ENCODE assay signal across 11 cellular contexts in genomic region chr2:74026674-74027294, GRCh38. TPM values are rescaled to one million over a fixed set of nuclear protein-coding genes. Genes with fewer than 3 reads are reported as not detected.
DNase-seq lines count a peak whose midpoint lies in the region; ATAC-seq, FAIRE-seq and TF ChIP-seq lines count a peak whose summit lies in the region.
"Had no signal": no experiment of that assay in that cellular context is flagged by ENCODE, and none has a peak within 500 bp of the region (broad histone marks: within the 10 kb centered on the region; RNA-seq: fewer than 3 reads in every experiment).

No MANE protein-coding gene starts in this region.

- H3K36me3 Mint-ChIP-seq in CD8-positive, alpha-beta T cell, result peaks cover 5% of the 10 kb centered on the region
- H3K36me3 Mint-ChIP-seq in activated T-helper 2 cell treated with anti-CD3 and anti-CD28 coated beads, Interferon-gamma antibody, Interleukin-2, Interleukin-4, amounts not matched to agents 10 μg/mL and 5 μg/mL and 100 μg/mL, durations not matched to agents 14 hours and 24 hours and 36 hours (ENCODE audit: low read depth), result peaks cover 20% of the 10 kb centered on the region
- peaks cover 14% of the 10 kb centered on the region for H3K36me3 Mint-ChIP-seq in HFFc6 (ENCODE audit: low read depth)

- peak; percentile 40 for ATAC-seq in CD8-positive, alpha-beta T cell

- DNase-seq in CD8-positive, alpha-beta T cell, result no peak
- no peak for DNase-seq in activated T-helper 2 cell treated with anti-CD3 and anti-CD28 coated beads, Interferon-gamma antibody, Interleukin-2, Interleukin-4, amounts not matched to agents 10 μg/mL and 5 μg/mL and 100 μg/mL, durations not matched to agents 14 hours and 24 hours and 36 hours (ENCODE audit: low spot score)
- DNase-seq in kidney tubule cell (ENCODE audit: low spot score), result no peak
- no peak for DNase-seq in kidney
- no peak for DNase-seq in HFFc6
- no peak for DNase-seq in amniotic stem cell (lab: John Stamatoyannopoulos, UW)
- DNase-seq: brain microvascular endothelial cell, left ventricle myocardium inferior, NCI-H1092 treated with DMSO at 0.1 percent for 48 hours had no signal

- peak overlapping the region; percentile 72 for H3K4me3 Mint-ChIP-seq in CD8-positive, alpha-beta T cell
- H3K4me3 Mint-ChIP-seq in activated T-helper 2 cell treated with anti-CD3 and anti-CD28 coated beads, Interferon-gamma antibody, Interleukin-2, Interleukin-4, amounts not matched to agents 10 μg/mL and 5 μg/mL and 100 μg/mL, durations not matched to agents 14 hours and 24 hours and 36 hours (ENCODE audit: low read depth), result peak overlapping the region; percentile 49
- H3K4me3 Mint-ChIP-seq in HFFc6, result no peak overlapping the region

- no peaks in the 10 kb centered on the region for H3K27me3 Mint-ChIP-seq in CD8-positive, alpha-beta T cell (ENCODE audit: low read depth)
- no peaks in the 10 kb centered on the region for H3K27me3 Mint-ChIP-seq in activated T-helper 2 cell treated with anti-CD3 and anti-CD28 coated beads, Interferon-gamma antibody, Interleukin-2, Interleukin-4, amounts not matched to agents 10 μg/mL and 5 μg/mL and 100 μg/mL, durations not matched to agents 14 hours and 24 hours and 36 hours (ENCODE audit: low read depth)
- H3K27me3 Mint-ChIP-seq in HFFc6 (ENCODE audit: insufficient read depth), result no peaks in the 10 kb centered on the region; the same call in 1 of the 2 replicates

- no peaks in the 10 kb centered on the region for H3K36me3 ChIP-seq in CD8-positive, alpha-beta T cell (ENCODE audit: insufficient read depth, low read length)
- no peaks in the 10 kb centered on the region for H3K36me3 ChIP-seq in HUES48 (ENCODE audit: control insufficient read depth, insufficient read depth, low read length)
- no peaks in the 10 kb centered on the region for H3K36me3 ChIP-seq in mesodermal cell (ENCODE audit: control insufficient read depth, insufficient read depth, low read length)
- no peaks in the 10 kb centered on the region for H3K36me3 ChIP-seq in kidney (ENCODE audit: control insufficient read depth in 1 of 2, insufficient read depth in 2 of 2, low read length in 2 of 2)
- H3K36me3 ChIP-seq: brain microvascular endothelial cell, left ventricle myocardium inferior had no signal

- TF ChIP-seq CTCF in CD8-positive, alpha-beta T cell (IDR thresholded peaks at IDR 0.05), result no peak
- no peak for TF ChIP-seq CTCF in kidney (IDR thresholded peaks at IDR 0.05; ENCODE audit: borderline replicate concordance, extremely low read depth, insufficient read depth)
- TF ChIP-seq CTCF in HFFc6 (IDR thresholded peaks at IDR 0.05), result no peak

- H3K27ac Mint-ChIP-seq in CD8-positive, alpha-beta T cell, result peak overlapping the region; percentile 79
- peak overlapping the region; percentile 63 for H3K27ac Mint-ChIP-seq in activated T-helper 2 cell treated with anti-CD3 and anti-CD28 coated beads, Interferon-gamma antibody, Interleukin-2, Interleukin-4, amounts not matched to agents 10 μg/mL and 5 μg/mL and 100 μg/mL, durations not matched to agents 14 hours and 24 hours and 36 hours
- no peak overlapping the region for H3K27ac Mint-ChIP-seq in HFFc6

- POLR2A ChIA-PET in CD8-positive, alpha-beta T cell (lab: Charles Lee), result interaction anchor here (0.7 to 1.2 kb wide), 2 partner anchors 9 to 21 kb away, joined by 3 to 5 read pairs; no protein-coding TSS in a partner anchor

- intact Hi-C loops in CD8-positive, alpha-beta T cell (cut with DNase I, micrococcal nuclease), result loop anchor here in 1 of 2 experiments (2.0 kb wide), 1 partner anchor 26 kb away; no protein-coding TSS in a partner anchor
- intact Hi-C loops in activated T-helper 2 cell treated with anti-CD3 and anti-CD28 coated beads, Interferon-gamma antibody, Interleukin-2, Interleukin-4, amounts not matched to agents 10 μg/mL and 5 μg/mL and 100 μg/mL, durations not matched to agents 14 hours and 24 hours and 36 hours (cut with micrococcal nuclease), result no loop called here
- intact Hi-C loops in kidney (cut with DNase I), result no loop called here

- H3K9me3 ChIP-seq in CD8-positive, alpha-beta T cell (ENCODE audit: low read length), result no peaks in the 10 kb centered on the region
- H3K9me3 ChIP-seq in HUES48 (ENCODE audit: control insufficient read depth, insufficient read depth, low read length) (peaks cover 7% of the 10 kb centered on the region; the same call in 1 of the 2 replicates), mesodermal cell (ENCODE audit: control insufficient read depth, low read length) (peaks cover 6% of the 10 kb centered on the region), kidney (ENCODE audit: control insufficient read depth in 1 of 2, low read length in 2 of 2) (no peaks in the 10 kb centered on the region)

- no peaks in the 10 kb centered on the region for H3K9me3 Mint-ChIP-seq in CD8-positive, alpha-beta T cell
- peaks cover 4% of the 10 kb centered on the region for H3K9me3 Mint-ChIP-seq in activated T-helper 2 cell treated with anti-CD3 and anti-CD28 coated beads, Interferon-gamma antibody, Interleukin-2, Interleukin-4, amounts not matched to agents 10 μg/mL and 5 μg/mL and 100 μg/mL, durations not matched to agents 14 hours and 24 hours and 36 hours
- no peaks in the 10 kb centered on the region for H3K9me3 Mint-ChIP-seq in HFFc6

- peaks cover 52% of the 10 kb centered on the region for H3K4me1 ChIP-seq in CD8-positive, alpha-beta T cell (ENCODE audit: insufficient read depth, low read length)
- H3K4me1 ChIP-seq in HUES48 (ENCODE audit: control insufficient read depth, insufficient read depth, low read length) (peaks cover 42% of the 10 kb centered on the region), mesodermal cell (ENCODE audit: control insufficient read depth, insufficient read depth, low read length, poor library complexity, severe bottlenecking) (peaks cover 17% of the 10 kb centered on the region), kidney (ENCODE audit: control insufficient read depth in 1 of 2, insufficient read depth in 1 of 2, low read depth in 1 of 2, low read length in 2 of 2) (no peaks in the 10 kb centered on the region)

- H3K4me3 ChIP-seq in CD8-positive, alpha-beta T cell (ENCODE audit: low read depth, low read length), result no peak overlapping the region
- H3K4me3 ChIP-seq in HUES48 (ENCODE audit: low read depth, low read length) (peak overlapping the region; percentile 32), mesodermal cell (ENCODE audit: extremely low read depth, insufficient read depth, low read length, poor library complexity, severe bottlenecking) (no peak overlapping the region), kidney (ENCODE audit: low read length in 2 of 2) (no peak overlapping the region)
- H3K4me3 ChIP-seq: left ventricle myocardium inferior had no signal

- CTCF ChIA-PET in CD8-positive, alpha-beta T cell (lab: Charles Lee), result interaction anchor here (0.6 to 1.2 kb wide), 4 partner anchors 24 to 119 kb away, joined by 3 to 8 read pairs (median 5); no protein-coding TSS in a partner anchor

- no peak overlapping the region for H3K9ac ChIP-seq in HUES48 (ENCODE audit: low read depth, low read length)
- no peak overlapping the region for H3K9ac ChIP-seq in kidney (ENCODE audit: low read length in 2 of 2)

- H3K4me1 Mint-ChIP-seq in CD8-positive, alpha-beta T cell (ENCODE audit: low read depth), result peaks cover 69% of the 10 kb centered on the region
- H3K4me1 Mint-ChIP-seq in activated T-helper 2 cell treated with anti-CD3 and anti-CD28 coated beads, Interferon-gamma antibody, Interleukin-2, Interleukin-4, amounts not matched to agents 10 μg/mL and 5 μg/mL and 100 μg/mL, durations not matched to agents 14 hours and 24 hours and 36 hours (ENCODE audit: low read depth), result peaks cover 53% of the 10 kb centered on the region
- H3K4me1 Mint-ChIP-seq in HFFc6 (ENCODE audit: low read depth), result peaks cover 15% of the 10 kb centered on the region

- H3K27me3 ChIP-seq in CD8-positive, alpha-beta T cell (ENCODE audit: insufficient read depth, low read length), result no peaks in the 10 kb centered on the region
- H3K27me3 ChIP-seq in HUES48 (ENCODE audit: control insufficient read depth, insufficient read depth, low read length), result no peaks in the 10 kb centered on the region
- H3K27me3 ChIP-seq: brain microvascular endothelial cell had no signal

- FAIRE-seq in kidney (lab: Jason Lieb, UNC), result no peak

- H3K27ac ChIP-seq in CD8-positive, alpha-beta T cell (ENCODE audit: low read depth, low read length), result no peak overlapping the region
- peak overlapping the region; percentile 90 for H3K27ac ChIP-seq in HUES48 (ENCODE audit: low read depth, low read length)
- H3K27ac ChIP-seq in mesodermal cell (ENCODE audit: low read depth, low read length, severe bottlenecking), result peak overlapping the region; percentile 17
- no peak overlapping the region for H3K27ac ChIP-seq in kidney (ENCODE audit: low read depth in 2 of 2, low read length in 2 of 2)
- H3K27ac ChIP-seq: brain microvascular endothelial cell, left ventricle myocardium inferior had no signal

- WGBS in mesodermal cell (ENCODE audit: insufficient coverage in 2 of 2), 2 experiments, result 50 to 73% methylated on average over 3 to 4 of the region's 7 CpGs

RNA-seq across cellular contexts. Expression of gene TET3, which starts 42.1 kb away (rescaled TPM):
- total RNA-seq in CD8-positive, alpha-beta T cell, result 10 to 100 TPM; 25.4 to 26.2 TPM
- total RNA-seq in activated T-helper 2 cell treated with anti-CD3 and anti-CD28 coated beads, Interferon-gamma antibody, Interleukin-2, Interleukin-4, amounts not matched to agents 10 μg/mL and 5 μg/mL and 100 μg/mL, durations not matched to agents 14 hours and 24 hours and 36 hours, result 23.5 and 23.6 TPM in 2 replicates
- 7.4 TPM for polyA plus RNA-seq in mesodermal cell (2013, experiment 1 of 2)
- 6.6 TPM for polyA plus RNA-seq in mesodermal cell (2013, experiment 2 of 2)
- total RNA-seq in kidney, result 13.1 TPM
- polyA plus RNA-seq in kidney (ENCODE audit: insufficient read depth, low read depth, low replicate concordance), result 0.52 TPM
- total RNA-seq in HFFc6 (2021; fragmentation: NEBNext Ultra II Directional; extraction: Animal tissue kit (Norgen Biotek cat#: 25700)), result 1 to 10 TPM; 3.2 to 3.7 (median 3.4) TPM

Comparison
In these comparisons a context has a peak if more than half of its experiments do, and no peak if none do; other contexts are left out.
1. H3K27ac ChIP-seq: peak in HUES48 (single experiment) and mesodermal cell (single experiment); none in CD8-positive, alpha-beta T cell (single experiment) and kidney (0 of 2).